Comparison of ENCODE assay signal across 1 cellular context in genomic region chr18:7749510-7749981, GRCh38.
A peak's percentile ranks its signal among the peaks of the same experiment; 100 is the strongest.
TF ChIP-seq lines count a peak whose summit lies in the region.

No MANE protein-coding gene starts in this region.

TF ChIP-seq in HepG2, 621 proteins besides CTCF, POLR2A, EP300 and RAD21 (continued from another document):
- TF ChIP-seq, protein P1, sequence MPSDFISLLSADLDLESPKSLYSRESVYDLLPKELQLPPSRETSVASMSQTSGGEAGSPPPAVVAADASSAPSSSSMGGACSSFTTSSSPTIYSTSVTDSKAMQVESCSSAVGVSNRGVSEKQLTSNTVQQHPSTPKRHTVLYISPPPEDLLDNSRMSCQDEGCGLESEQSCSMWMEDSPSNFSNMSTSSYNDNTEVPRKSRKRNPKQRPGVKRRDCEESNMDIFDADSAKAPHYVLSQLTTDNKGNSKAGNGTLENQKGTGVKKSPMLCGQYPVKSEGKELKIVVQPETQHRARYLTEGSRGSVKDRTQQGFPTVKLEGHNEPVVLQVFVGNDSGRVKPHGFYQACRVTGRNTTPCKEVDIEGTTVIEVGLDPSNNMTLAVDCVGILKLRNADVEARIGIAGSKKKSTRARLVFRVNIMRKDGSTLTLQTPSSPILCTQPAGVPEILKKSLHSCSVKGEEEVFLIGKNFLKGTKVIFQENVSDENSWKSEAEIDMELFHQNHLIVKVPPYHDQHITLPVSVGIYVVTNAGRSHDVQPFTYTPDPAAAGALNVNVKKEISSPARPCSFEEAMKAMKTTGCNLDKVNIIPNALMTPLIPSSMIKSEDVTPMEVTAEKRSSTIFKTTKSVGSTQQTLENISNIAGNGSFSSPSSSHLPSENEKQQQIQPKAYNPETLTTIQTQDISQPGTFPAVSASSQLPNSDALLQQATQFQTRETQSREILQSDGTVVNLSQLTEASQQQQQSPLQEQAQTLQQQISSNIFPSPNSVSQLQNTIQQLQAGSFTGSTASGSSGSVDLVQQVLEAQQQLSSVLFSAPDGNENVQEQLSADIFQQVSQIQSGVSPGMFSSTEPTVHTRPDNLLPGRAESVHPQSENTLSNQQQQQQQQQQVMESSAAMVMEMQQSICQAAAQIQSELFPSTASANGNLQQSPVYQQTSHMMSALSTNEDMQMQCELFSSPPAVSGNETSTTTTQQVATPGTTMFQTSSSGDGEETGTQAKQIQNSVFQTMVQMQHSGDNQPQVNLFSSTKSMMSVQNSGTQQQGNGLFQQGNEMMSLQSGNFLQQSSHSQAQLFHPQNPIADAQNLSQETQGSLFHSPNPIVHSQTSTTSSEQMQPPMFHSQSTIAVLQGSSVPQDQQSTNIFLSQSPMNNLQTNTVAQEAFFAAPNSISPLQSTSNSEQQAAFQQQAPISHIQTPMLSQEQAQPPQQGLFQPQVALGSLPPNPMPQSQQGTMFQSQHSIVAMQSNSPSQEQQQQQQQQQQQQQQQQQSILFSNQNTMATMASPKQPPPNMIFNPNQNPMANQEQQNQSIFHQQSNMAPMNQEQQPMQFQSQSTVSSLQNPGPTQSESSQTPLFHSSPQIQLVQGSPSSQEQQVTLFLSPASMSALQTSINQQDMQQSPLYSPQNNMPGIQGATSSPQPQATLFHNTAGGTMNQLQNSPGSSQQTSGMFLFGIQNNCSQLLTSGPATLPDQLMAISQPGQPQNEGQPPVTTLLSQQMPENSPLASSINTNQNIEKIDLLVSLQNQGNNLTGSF (CRISPR knock-in tag; IDR thresholded peaks at IDR 0.05) = no peak
- no peak for TF ChIP-seq EZH2 (conservative IDR thresholded peaks at IDR 0.05; ENCODE audit: low read depth, low read length)
- no peak for TF ChIP-seq ZNF160 (CRISPR knock-in tag; IDR thresholded peaks at IDR 0.05)
- TF ChIP-seq SCMH1 (CRISPR knock-in tag; IDR thresholded peaks at IDR 0.05; ENCODE audit: borderline replicate concordance) = no peak
- TF ChIP-seq, protein P2, sequence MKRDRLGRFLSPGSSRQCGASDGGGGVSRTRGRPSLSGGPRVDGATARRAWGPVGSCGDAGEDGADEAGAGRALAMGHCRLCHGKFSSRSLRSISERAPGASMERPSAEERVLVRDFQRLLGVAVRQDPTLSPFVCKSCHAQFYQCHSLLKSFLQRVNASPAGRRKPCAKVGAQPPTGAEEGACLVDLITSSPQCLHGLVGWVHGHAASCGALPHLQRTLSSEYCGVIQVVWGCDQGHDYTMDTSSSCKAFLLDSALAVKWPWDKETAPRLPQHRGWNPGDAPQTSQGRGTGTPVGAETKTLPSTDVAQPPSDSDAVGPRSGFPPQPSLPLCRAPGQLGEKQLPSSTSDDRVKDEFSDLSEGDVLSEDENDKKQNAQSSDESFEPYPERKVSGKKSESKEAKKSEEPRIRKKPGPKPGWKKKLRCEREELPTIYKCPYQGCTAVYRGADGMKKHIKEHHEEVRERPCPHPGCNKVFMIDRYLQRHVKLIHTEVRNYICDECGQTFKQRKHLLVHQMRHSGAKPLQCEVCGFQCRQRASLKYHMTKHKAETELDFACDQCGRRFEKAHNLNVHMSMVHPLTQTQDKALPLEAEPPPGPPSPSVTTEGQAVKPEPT (CRISPR knock-in tag; IDR thresholded peaks at IDR 0.05; ENCODE audit: low read depth) = no peak
- TF ChIP-seq ZNF329 (CRISPR knock-in tag; IDR thresholded peaks at IDR 0.05; ENCODE audit: low read depth) = no peak
- 0 out of 2 replicates have a peak, but pooled peaks have one; percentile 21 for TF ChIP-seq FOXA3 (CRISPR knock-in tag; IDR thresholded peaks at IDR 0.05)
- no peak for TF ChIP-seq SNAPC4 (CRISPR knock-in tag; IDR thresholded peaks at IDR 0.05)
- no peak for TF ChIP-seq ZNF775 (CRISPR knock-in tag; IDR thresholded peaks at IDR 0.05; ENCODE audit: borderline replicate concordance)
- TF ChIP-seq TFE3 (CRISPR knock-in tag; IDR thresholded peaks at IDR 0.05) = no peak
- no peak for TF ChIP-seq ZNF10 (CRISPR knock-in tag; IDR thresholded peaks at IDR 0.05; ENCODE audit: borderline replicate concordance, low read depth)
- TF ChIP-seq, protein P3, sequence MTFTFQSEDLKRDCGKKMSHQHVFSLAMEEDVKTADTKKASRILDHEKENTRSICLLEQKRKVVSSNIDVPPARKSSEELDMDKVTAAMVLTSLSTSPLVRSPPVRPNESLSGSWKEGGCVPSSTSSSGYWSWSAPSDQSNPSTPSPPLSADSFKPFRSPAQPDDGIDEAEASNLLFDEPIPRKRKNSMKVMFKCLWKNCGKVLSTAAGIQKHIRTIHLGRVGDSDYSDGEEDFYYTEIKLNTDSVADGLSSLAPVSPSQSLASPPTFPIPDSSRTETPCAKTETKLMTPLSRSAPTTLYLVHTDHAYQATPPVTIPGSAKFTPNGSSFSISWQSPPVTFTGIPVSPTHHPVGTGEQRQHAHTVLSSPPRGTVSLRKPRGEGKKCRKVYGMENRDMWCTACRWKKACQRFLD (CRISPR knock-in tag; IDR thresholded peaks at IDR 0.05; ENCODE audit: borderline replicate concordance) = no peak
- TF ChIP-seq ZNF101 (CRISPR knock-in tag; IDR thresholded peaks at IDR 0.05; ENCODE audit: borderline replicate concordance, low read depth) = no peak
- peak; percentile 11; the same call in 1 of the 2 replicates for TF ChIP-seq TCF7 (IDR thresholded peaks at IDR 0.05; ENCODE audit: low read depth)
- no peak for TF ChIP-seq SNAPC5 (CRISPR knock-in tag; IDR thresholded peaks at IDR 0.05; ENCODE audit: borderline replicate concordance)
- no peak for TF ChIP-seq ZKSCAN5 (CRISPR knock-in tag; IDR thresholded peaks at IDR 0.05)
- TF ChIP-seq ASH2L (IDR thresholded peaks at IDR 0.05; ENCODE audit: insufficient read length, low read depth, low read length) = peak; percentile 22
- no peak for TF ChIP-seq SSRP1 (CRISPR knock-in tag; IDR thresholded peaks at IDR 0.05)
- TF ChIP-seq HMG20B (CRISPR knock-in tag; conservative IDR thresholded peaks at IDR 0.05) = no peak
- no peak for TF ChIP-seq HOXD1 (CRISPR knock-in tag; IDR thresholded peaks at IDR 0.05)
- peak; percentile 97 for TF ChIP-seq PITX1 (CRISPR knock-in tag; IDR thresholded peaks at IDR 0.05)
- peak; percentile 50; the same call in 1 of the 2 replicates for TF ChIP-seq ZNF644 (CRISPR knock-in tag; IDR thresholded peaks at IDR 0.05; ENCODE audit: low read depth)
- TF ChIP-seq NCOA2 (CRISPR knock-in tag; IDR thresholded peaks at IDR 0.05) = peak; percentile 46; the same call in 1 of the 2 replicates
- no peak for TF ChIP-seq WIZ (CRISPR knock-in tag; IDR thresholded peaks at IDR 0.05)
- no peak for TF ChIP-seq IKZF1 (IDR thresholded peaks at IDR 0.05)
- peak; percentile 35; the same call in 1 of the 2 replicates for TF ChIP-seq CEBPG (CRISPR knock-in tag; IDR thresholded peaks at IDR 0.05)
- TF ChIP-seq CEBPB (IDR thresholded peaks at IDR 0.05; ENCODE audit: borderline replicate concordance, low read depth, low read length) = 0 out of 2 replicates have a peak, but pooled peaks have one; percentile 13
- TF ChIP-seq ZNF597 (CRISPR knock-in tag; IDR thresholded peaks at IDR 0.05) = no peak
- TF ChIP-seq SOX13 (IDR thresholded peaks at IDR 0.05) = no peak
- TF ChIP-seq SOX13 (CRISPR knock-in tag; conservative IDR thresholded peaks at IDR 0.05 in 1 of 2, IDR thresholded peaks at IDR 0.05 in 1 of 2) = peak in 1 of 2 experiments; percentile 46; a peak in 1 of 4 replicates
- no peak for TF ChIP-seq ZFP90 (CRISPR knock-in tag; IDR thresholded peaks at IDR 0.05; ENCODE audit: borderline replicate concordance)
- no peak for TF ChIP-seq MAZ (IDR thresholded peaks at IDR 0.05; ENCODE audit: borderline replicate concordance, low read depth, low read length)
- no peak for TF ChIP-seq MAZ (CRISPR knock-in tag; IDR thresholded peaks at IDR 0.05; ENCODE audit: low read depth)
- TF ChIP-seq ZSCAN30 (CRISPR knock-in tag; IDR thresholded peaks at IDR 0.05) = no peak
- no peak for TF ChIP-seq RORA (CRISPR knock-in tag; IDR thresholded peaks at IDR 0.05)
- no peak for TF ChIP-seq FOXA1 (IDR thresholded peaks at IDR 0.05)
- TF ChIP-seq FOXA1 (CRISPR knock-in tag; IDR thresholded peaks at IDR 0.05) = peak; percentile 35
- TF ChIP-seq MEIS2 (CRISPR knock-in tag; IDR thresholded peaks at IDR 0.05) = no peak
- TF ChIP-seq ARID5B (CRISPR knock-in tag; IDR thresholded peaks at IDR 0.05) = peak; percentile 64; the same call in 1 of the 2 replicates
